Comparison of ENCODE assay signal across 22 cellular contexts in genomic region chr18:23811176-23811575, GRCh38.
"Had no signal": no experiment of that assay in that cellular context is flagged by ENCODE, and none has a peak within 500 bp of the region (broad histone marks: within the 10 kb centered on the region; RNA-seq: fewer than 3 reads in every experiment).

No MANE protein-coding gene starts in this region.

- H3K4me1 Mint-ChIP-seq: endodermal cell, nephron progenitor cell had no signal

- H3K27ac ChIP-seq: heart left ventricle, neutrophil, psoas muscle, right lobe of liver, tibial artery, upper lobe of right lung, vagina had no signal

- DNase-seq: effector CD4-positive, alpha-beta T cell; endodermal cell; heart left ventricle; hippocampal formation; left colon; left ventricle myocardium superior; mesendoderm; nephron progenitor cell; psoas muscle; retina; right lobe of liver; stimulated activated CD4-positive, alpha-beta T cell treated with anti-CD3 and anti-CD28 coated beads, Interleukin-4, amount 100 ng/mL, for 1 hour; stimulated activated CD8-positive, alpha-beta memory T cell treated with anti-CD3 and anti-CD28 coated beads, Interleukin-4, amount 100 ng/mL, for 48 hours; tibial artery; upper lobe of right lung had no signal

- H3K4me3 Mint-ChIP-seq: endodermal cell; nephron progenitor cell; stimulated activated memory B cell treated with anti-CD40 and anti-IgM and Interleukin-4, amounts not matched to agents 10 μg/mL and 1 μg/mL and 100 μg/mL, for 72 hours; stimulated activated naive CD8-positive, alpha-beta T cell treated with anti-CD3 and anti-CD28 coated beads, Interleukin-15, Interleukin-2, amounts not matched to agents 100 ng/mL and 50 ng/mL, for 24 hours had no signal

- H3K9me3 ChIP-seq: heart left ventricle, neutrophil, psoas muscle, right lobe of liver, tibial artery, upper lobe of right lung, vagina had no signal

- FAIRE-seq: frontal cortex had no signal

- H3K27me3 Mint-ChIP-seq: stimulated activated naive CD8-positive, alpha-beta T cell treated with anti-CD3 and anti-CD28 coated beads, Interleukin-15, Interleukin-2, amounts not matched to agents 100 ng/mL and 50 ng/mL, for 24 hours had no signal

- H3K27ac Mint-ChIP-seq: endodermal cell; nephron progenitor cell; stimulated activated memory B cell treated with anti-CD40 and anti-IgM and Interleukin-4, amounts not matched to agents 10 μg/mL and 1 μg/mL and 100 μg/mL, for 72 hours; stimulated activated naive CD8-positive, alpha-beta T cell treated with anti-CD3 and anti-CD28 coated beads, Interleukin-15, Interleukin-2, amounts not matched to agents 100 ng/mL and 50 ng/mL, for 24 hours had no signal

- H3K36me3 Mint-ChIP-seq: stimulated activated memory B cell treated with anti-CD40 and anti-IgM and Interleukin-4, amounts not matched to agents 10 μg/mL and 1 μg/mL and 100 μg/mL, for 72 hours had no signal

- H3K36me3 ChIP-seq: neutrophil, right lobe of liver, tibial artery, upper lobe of right lung had no signal

- ATAC-seq: esophagus mucosa, heart left ventricle, left colon, left ventricle myocardium superior, psoas muscle, right lobe of liver, upper lobe of right lung had no signal

- H3K4me1 ChIP-seq: psoas muscle, right lobe of liver, tibial artery, vagina had no signal

- H3K27me3 ChIP-seq: heart left ventricle, neutrophil, right lobe of liver, tibial artery, upper lobe of right lung, vagina had no signal

- H3K9me3 Mint-ChIP-seq: endodermal cell; nephron progenitor cell; stimulated activated naive CD8-positive, alpha-beta T cell treated with anti-CD3 and anti-CD28 coated beads, Interleukin-15, Interleukin-2, amounts not matched to agents 100 ng/mL and 50 ng/mL, for 24 hours had no signal

- H3K4me3 ChIP-seq: heart left ventricle, lung, psoas muscle, right lobe of liver, tibial artery, upper lobe of right lung, vagina had no signal
